Comparison of ENCODE assay signal across 1 cellular context in genomic region chr14:61042220-61042619, GRCh38.
A peak's percentile ranks its signal among the peaks of the same experiment; 100 is the strongest.
TF ChIP-seq lines count a peak whose summit lies in the region.

No MANE protein-coding gene starts in this region.

TF ChIP-seq in HepG2, 621 proteins besides CTCF, POLR2A, EP300 and RAD21 (continued from another document and continues in another):
- no peak for TF ChIP-seq ZNF232 (CRISPR knock-in tag; IDR thresholded peaks at IDR 0.05; ENCODE audit: borderline replicate concordance)
- no peak for TF ChIP-seq CAMTA2 (CRISPR knock-in tag; IDR thresholded peaks at IDR 0.05; ENCODE audit: borderline replicate concordance)
- TF ChIP-seq ZSCAN29 (CRISPR knock-in tag; conservative IDR thresholded peaks at IDR 0.05) = no peak
- TF ChIP-seq SATB2 (CRISPR knock-in tag; IDR thresholded peaks at IDR 0.05) = no peak
- TF ChIP-seq SRSF1 (optimal IDR thresholded peaks at IDR 0.05; ENCODE audit: low read depth, low read length) = no peak
- TF ChIP-seq TGIF2 (CRISPR knock-in tag; IDR thresholded peaks at IDR 0.05) = no peak
- no peak for TF ChIP-seq ZNF644 (CRISPR knock-in tag; IDR thresholded peaks at IDR 0.05; ENCODE audit: low read depth)
- no peak for TF ChIP-seq PHB2 (IDR thresholded peaks at IDR 0.05; ENCODE audit: partially characterized antibody)
- TF ChIP-seq SIN3B (IDR thresholded peaks at IDR 0.05; ENCODE audit: low read length) = no peak
- TF ChIP-seq TOPORS (CRISPR knock-in tag; IDR thresholded peaks at IDR 0.05) = no peak
- no peak for TF ChIP-seq CBX1 (IDR thresholded peaks at IDR 0.05; ENCODE audit: low read depth)
- no peak for TF ChIP-seq ZNF607 (CRISPR knock-in tag; IDR thresholded peaks at IDR 0.05; ENCODE audit: borderline replicate concordance)
- TF ChIP-seq ELF4 (CRISPR knock-in tag; IDR thresholded peaks at IDR 0.05; ENCODE audit: borderline replicate concordance) = no peak
- no peak for TF ChIP-seq MTF2 (CRISPR knock-in tag; IDR thresholded peaks at IDR 0.05; ENCODE audit: borderline replicate concordance)
- TF ChIP-seq JUND (CRISPR knock-in tag; IDR thresholded peaks at IDR 0.05) = no peak
- peak in 1 of 2 experiments; percentile 72; a peak in 2 of 4 replicates for TF ChIP-seq NR2F1 (CRISPR knock-in tag; IDR thresholded peaks at IDR 0.05)
- TF ChIP-seq PHF20 (CRISPR knock-in tag; IDR thresholded peaks at IDR 0.05) = no peak
- TF ChIP-seq ZBTB40 (IDR thresholded peaks at IDR 0.05) = no peak
- no peak for TF ChIP-seq ZBTB40 (CRISPR knock-in tag; IDR thresholded peaks at IDR 0.05)
- TF ChIP-seq ARNTL (CRISPR knock-in tag; IDR thresholded peaks at IDR 0.05) = no peak
- no peak for TF ChIP-seq REL (CRISPR knock-in tag; conservative IDR thresholded peaks at IDR 0.05)
- TF ChIP-seq ZNF567 (CRISPR knock-in tag; IDR thresholded peaks at IDR 0.05; ENCODE audit: borderline replicate concordance) = no peak
- no peak for TF ChIP-seq ZNF343 (CRISPR knock-in tag; IDR thresholded peaks at IDR 0.05)
- no peak for TF ChIP-seq SP2 (CRISPR knock-in tag; IDR thresholded peaks at IDR 0.05)
- TF ChIP-seq, protein P1, sequence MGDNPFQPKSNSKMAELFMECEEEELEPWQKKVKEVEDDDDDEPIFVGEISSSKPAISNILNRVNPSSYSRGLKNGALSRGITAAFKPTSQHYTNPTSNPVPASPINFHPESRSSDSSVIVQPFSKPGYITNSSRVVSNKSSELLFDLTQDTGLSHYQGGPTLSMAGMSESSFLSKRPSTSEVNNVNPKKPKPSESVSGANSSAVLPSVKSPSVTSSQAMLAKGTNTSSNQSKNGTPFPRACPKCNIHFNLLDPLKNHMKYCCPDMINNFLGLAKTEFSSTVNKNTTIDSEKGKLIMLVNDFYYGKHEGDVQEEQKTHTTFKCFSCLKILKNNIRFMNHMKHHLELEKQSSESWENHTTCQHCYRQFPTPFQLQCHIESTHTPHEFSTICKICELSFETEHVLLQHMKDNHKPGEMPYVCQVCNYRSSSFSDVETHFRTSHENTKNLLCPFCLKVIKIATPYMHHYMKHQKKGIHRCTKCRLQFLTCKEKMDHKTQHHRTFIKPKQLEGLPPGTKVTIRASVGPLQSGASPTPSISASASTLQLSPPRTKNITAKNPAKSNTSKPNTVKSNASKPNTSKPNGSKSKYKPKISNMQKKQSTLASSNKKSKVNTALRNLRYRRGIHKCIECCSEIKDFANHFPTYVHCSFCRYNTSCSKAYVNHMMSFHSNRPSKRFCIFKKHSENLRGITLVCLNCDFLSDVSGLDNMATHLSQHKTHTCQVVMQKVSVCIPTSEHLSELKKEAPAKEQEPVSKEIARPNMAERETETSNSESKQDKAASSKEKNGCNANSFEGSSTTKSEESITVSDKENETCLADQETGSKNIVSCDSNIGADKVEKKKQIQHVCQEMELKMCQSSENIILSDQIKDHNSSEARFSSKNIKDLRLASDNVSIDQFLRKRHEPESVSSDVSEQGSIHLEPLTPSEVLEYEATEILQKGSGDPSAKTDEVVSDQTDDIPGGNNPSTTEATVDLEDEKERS (CRISPR knock-in tag; IDR thresholded peaks at IDR 0.05) = no peak
- peak; percentile 36; the same call in 1 of the 2 replicates for TF ChIP-seq FOSL2 (CRISPR knock-in tag; IDR thresholded peaks at IDR 0.05)
- no peak for TF ChIP-seq ZNF337 (CRISPR knock-in tag; IDR thresholded peaks at IDR 0.05; ENCODE audit: borderline replicate concordance, low read depth)
- no peak for TF ChIP-seq CBX2 (IDR thresholded peaks at IDR 0.05; ENCODE audit: low read depth, low read length)
- TF ChIP-seq CBX2 (CRISPR knock-in tag; IDR thresholded peaks at IDR 0.05; ENCODE audit: low read depth) = no peak
- TF ChIP-seq ONECUT2 (CRISPR knock-in tag; IDR thresholded peaks at IDR 0.05) = no peak
- no peak for TF ChIP-seq ZNF777 (CRISPR knock-in tag; IDR thresholded peaks at IDR 0.05)
- TF ChIP-seq ZKSCAN5 (CRISPR knock-in tag; IDR thresholded peaks at IDR 0.05) = no peak
- peak; percentile 53; the same call in 1 of the 2 replicates for TF ChIP-seq ZNF792 (CRISPR knock-in tag; IDR thresholded peaks at IDR 0.05)
- TF ChIP-seq JARID2 (CRISPR knock-in tag; IDR thresholded peaks at IDR 0.05; ENCODE audit: insufficient replicate concordance) = no peak
- TF ChIP-seq, protein P2, sequence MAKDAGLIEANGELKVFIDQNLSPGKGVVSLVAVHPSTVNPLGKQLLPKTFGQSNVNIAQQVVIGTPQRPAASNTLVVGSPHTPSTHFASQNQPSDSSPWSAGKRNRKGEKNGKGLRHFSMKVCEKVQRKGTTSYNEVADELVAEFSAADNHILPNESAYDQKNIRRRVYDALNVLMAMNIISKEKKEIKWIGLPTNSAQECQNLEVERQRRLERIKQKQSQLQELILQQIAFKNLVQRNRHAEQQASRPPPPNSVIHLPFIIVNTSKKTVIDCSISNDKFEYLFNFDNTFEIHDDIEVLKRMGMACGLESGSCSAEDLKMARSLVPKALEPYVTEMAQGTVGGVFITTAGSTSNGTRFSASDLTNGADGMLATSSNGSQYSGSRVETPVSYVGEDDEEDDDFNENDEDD (CRISPR knock-in tag; IDR thresholded peaks at IDR 0.05; ENCODE audit: borderline replicate concordance) = no peak
- TF ChIP-seq EHMT2 (IDR thresholded peaks at IDR 0.05; ENCODE audit: borderline replicate concordance, low read depth, low read length) = no peak
- TF ChIP-seq NRL (CRISPR knock-in tag; IDR thresholded peaks at IDR 0.05; ENCODE audit: borderline replicate concordance) = no peak
- TF ChIP-seq SALL2 (CRISPR knock-in tag; IDR thresholded peaks at IDR 0.05) = no peak
- TF ChIP-seq, protein P3, sequence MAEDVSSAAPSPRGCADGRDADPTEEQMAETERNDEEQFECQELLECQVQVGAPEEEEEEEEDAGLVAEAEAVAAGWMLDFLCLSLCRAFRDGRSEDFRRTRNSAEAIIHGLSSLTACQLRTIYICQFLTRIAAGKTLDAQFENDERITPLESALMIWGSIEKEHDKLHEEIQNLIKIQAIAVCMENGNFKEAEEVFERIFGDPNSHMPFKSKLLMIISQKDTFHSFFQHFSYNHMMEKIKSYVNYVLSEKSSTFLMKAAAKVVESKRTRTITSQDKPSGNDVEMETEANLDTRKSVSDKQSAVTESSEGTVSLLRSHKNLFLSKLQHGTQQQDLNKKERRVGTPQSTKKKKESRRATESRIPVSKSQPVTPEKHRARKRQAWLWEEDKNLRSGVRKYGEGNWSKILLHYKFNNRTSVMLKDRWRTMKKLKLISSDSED (CRISPR knock-in tag; IDR thresholded peaks at IDR 0.05) = no peak
- no peak for TF ChIP-seq HNRNPUL1 (IDR thresholded peaks at IDR 0.05; ENCODE audit: low read depth, low read length)
- TF ChIP-seq CREM (IDR thresholded peaks at IDR 0.05) = peak; percentile 73
- no peak for TF ChIP-seq CREM (CRISPR knock-in tag; IDR thresholded peaks at IDR 0.05)
- no peak for TF ChIP-seq CBX5 (CRISPR knock-in tag; IDR thresholded peaks at IDR 0.05; ENCODE audit: borderline replicate concordance)
- TF ChIP-seq PTBP1 (IDR thresholded peaks at IDR 0.05; ENCODE audit: low read depth, low read length, poor library complexity, severe bottlenecking) = no peak
- TF ChIP-seq KDM5A (IDR thresholded peaks at IDR 0.05; ENCODE audit: borderline replicate concordance, low read length) = no peak
- TF ChIP-seq ZBTB3 (CRISPR knock-in tag; IDR thresholded peaks at IDR 0.05; ENCODE audit: borderline replicate concordance, low read depth) = no peak
- TF ChIP-seq RBFOX2 (IDR thresholded peaks at IDR 0.05; ENCODE audit: low read depth, low read length) = no peak
- no peak for TF ChIP-seq NFRKB (IDR thresholded peaks at IDR 0.05)
- TF ChIP-seq, protein P4, sequence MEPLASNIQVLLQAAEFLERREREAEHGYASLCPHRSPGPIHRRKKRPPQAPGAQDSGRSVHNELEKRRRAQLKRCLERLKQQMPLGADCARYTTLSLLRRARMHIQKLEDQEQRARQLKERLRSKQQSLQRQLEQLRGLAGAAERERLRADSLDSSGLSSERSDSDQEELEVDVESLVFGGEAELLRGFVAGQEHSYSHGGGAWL (CRISPR knock-in tag; IDR thresholded peaks at IDR 0.05) = no peak
- TF ChIP-seq NBN (conservative IDR thresholded peaks at IDR 0.05) = no peak
- TF ChIP-seq BRD4 (CRISPR knock-in tag; IDR thresholded peaks at IDR 0.05) = no peak
- TF ChIP-seq, protein P5, sequence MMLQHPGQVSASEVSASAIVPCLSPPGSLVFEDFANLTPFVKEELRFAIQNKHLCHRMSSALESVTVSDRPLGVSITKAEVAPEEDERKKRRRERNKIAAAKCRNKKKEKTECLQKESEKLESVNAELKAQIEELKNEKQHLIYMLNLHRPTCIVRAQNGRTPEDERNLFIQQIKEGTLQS (CRISPR knock-in tag; IDR thresholded peaks at IDR 0.05) = no peak
- TF ChIP-seq, protein P6, sequence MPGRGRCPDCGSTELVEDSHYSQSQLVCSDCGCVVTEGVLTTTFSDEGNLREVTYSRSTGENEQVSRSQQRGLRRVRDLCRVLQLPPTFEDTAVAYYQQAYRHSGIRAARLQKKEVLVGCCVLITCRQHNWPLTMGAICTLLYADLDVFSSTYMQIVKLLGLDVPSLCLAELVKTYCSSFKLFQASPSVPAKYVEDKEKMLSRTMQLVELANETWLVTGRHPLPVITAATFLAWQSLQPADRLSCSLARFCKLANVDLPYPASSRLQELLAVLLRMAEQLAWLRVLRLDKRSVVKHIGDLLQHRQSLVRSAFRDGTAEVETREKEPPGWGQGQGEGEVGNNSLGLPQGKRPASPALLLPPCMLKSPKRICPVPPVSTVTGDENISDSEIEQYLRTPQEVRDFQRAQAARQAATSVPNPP (CRISPR knock-in tag; IDR thresholded peaks at IDR 0.05) = no peak
- TF ChIP-seq PLRG1 (conservative IDR thresholded peaks at IDR 0.05) = no peak
- no peak for TF ChIP-seq TRIM24 (CRISPR knock-in tag; IDR thresholded peaks at IDR 0.05)
- TF ChIP-seq, protein P7, sequence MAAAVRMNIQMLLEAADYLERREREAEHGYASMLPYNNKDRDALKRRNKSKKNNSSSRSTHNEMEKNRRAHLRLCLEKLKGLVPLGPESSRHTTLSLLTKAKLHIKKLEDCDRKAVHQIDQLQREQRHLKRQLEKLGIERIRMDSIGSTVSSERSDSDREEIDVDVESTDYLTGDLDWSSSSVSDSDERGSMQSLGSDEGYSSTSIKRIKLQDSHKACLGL (CRISPR knock-in tag; IDR thresholded peaks at IDR 0.05) = no peak
- TF ChIP-seq ZBTB26 (CRISPR knock-in tag; IDR thresholded peaks at IDR 0.05; ENCODE audit: borderline replicate concordance) = no peak
- peak; percentile 89 for TF ChIP-seq GATAD2A (CRISPR knock-in tag; IDR thresholded peaks at IDR 0.05)
- TF ChIP-seq BRCA1 (CRISPR knock-in tag; IDR thresholded peaks at IDR 0.05) = no peak
- TF ChIP-seq MYC (CRISPR knock-in tag; IDR thresholded peaks at IDR 0.05; ENCODE audit: borderline replicate concordance) = no peak
